In the genomic region with DNA sequence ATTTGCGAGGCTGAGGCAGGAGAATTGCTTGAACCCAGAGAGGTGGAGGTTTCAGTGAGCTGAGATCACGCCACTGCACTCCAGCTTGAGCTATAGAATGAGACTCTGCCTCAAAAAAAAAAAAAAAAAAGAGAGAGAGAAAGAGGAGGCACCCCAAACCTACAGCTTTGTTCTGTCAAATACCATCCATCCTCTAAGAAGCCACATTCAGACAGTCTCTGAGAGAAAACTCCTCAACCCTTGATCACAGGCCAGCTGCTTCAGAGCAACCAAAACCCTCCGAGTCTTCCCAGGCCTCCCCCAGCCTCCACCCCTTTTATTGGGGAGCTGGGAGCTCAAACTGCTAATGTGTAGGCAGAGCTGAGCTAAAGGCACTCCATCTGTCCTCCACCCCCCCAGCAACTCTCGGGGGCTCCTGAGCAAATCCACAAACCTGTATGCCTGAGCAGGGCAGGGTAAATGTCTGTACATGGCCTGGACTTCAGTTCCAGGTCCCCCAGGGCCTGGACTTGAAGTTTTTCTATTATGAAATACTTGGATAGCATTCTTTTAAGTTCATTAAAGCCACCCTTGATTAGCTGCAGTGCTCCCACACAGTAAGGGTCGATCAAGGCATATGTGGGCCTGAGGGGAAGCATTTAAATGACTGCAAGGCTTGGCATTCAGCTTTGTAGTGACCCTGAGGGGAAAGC, we compare ENCODE assay signal across 20 cellular contexts. TPM values are rescaled to one million over a fixed set of nuclear protein-coding genes. Genes with fewer than 3 reads are reported as not detected.
DNase-seq lines count a peak whose midpoint lies in the region; ATAC-seq and TF ChIP-seq lines count a peak whose summit lies in the region.
"Had no signal": no experiment of that assay in that cellular context is flagged by ENCODE, and none has a peak within 500 bp of the region (broad histone marks: within the 10 kb centered on the region; RNA-seq: fewer than 3 reads in every experiment).

No MANE protein-coding gene starts in this region.

- peak; percentile 46 for ATAC-seq in CD8-positive, alpha-beta T cell
- ATAC-seq in activated naive CD8-positive, alpha-beta T cell treated with anti-CD3 and anti-CD28 coated beads, Interleukin-2, amount 50 U/mL, for 24 hours, result no peak
- ATAC-seq in GM21381 (IDR thresholded peaks at IDR 0.05; ENCODE audit: unreplicated experiment), result no peak
- ATAC-seq: K562, lower lobe of right lung had no signal

- H3K36me3 ChIP-seq in CD8-positive, alpha-beta T cell (ENCODE audit: insufficient read depth, low read length), result peaks cover 11% of the 10 kb centered on the region
- H3K36me3 ChIP-seq: lower lobe of right lung had no signal

- POLR2A ChIA-PET in activated CD4-positive, alpha-beta memory T cell treated with anti-CD3 and anti-CD28 coated beads for 36 hours (lab: Charles Lee), result interaction anchor here (1.2 to 1.9 kb wide), 2 partner anchors 22 to 31 kb away, joined by 3 to 6 read pairs; a partner anchor contains a TSS
- POLR2A ChIA-PET in activated CD4-positive, alpha-beta memory T cell treated with anti-CD3 and anti-CD28 coated beads, Interleukin-2, amount 10 ng/mL, durations not matched to agents 7 days and 5 days (lab: Charles Lee), result interaction anchor here (0.9 to 11.0 kb wide), 4 partner anchors 9 to 49 kb away, joined by 3 to 196 read pairs (median 9); a partner anchor contains a TSS
- POLR2A ChIA-PET in CD8-positive, alpha-beta T cell (lab: Charles Lee), result interaction anchor here (0.8 to 3.5 kb wide), 5 partner anchors 8 to 26 kb away, joined by 3 to 12 read pairs (median 4); no protein-coding TSS in a partner anchor

- no peak overlapping the region for H3K4me3 ChIP-seq in CD8-positive, alpha-beta T cell (ENCODE audit: low read depth, low read length)
- H3K4me3 ChIP-seq: GM23338, K562, lower lobe of right lung had no signal

- peak overlapping the region; percentile 25 for H3K27ac Mint-ChIP-seq in activated CD4-positive, alpha-beta memory T cell treated with anti-CD3 and anti-CD28 coated beads for 36 hours
- H3K27ac Mint-ChIP-seq in activated CD4-positive, alpha-beta memory T cell treated with anti-CD3 and anti-CD28 coated beads, Interleukin-2, amount 10 ng/mL, durations not matched to agents 7 days and 5 days, result no peak overlapping the region
- H3K27ac Mint-ChIP-seq in CD8-positive, alpha-beta T cell, result peak overlapping the region; percentile 56
- peak overlapping the region; percentile 14 for H3K27ac Mint-ChIP-seq in activated naive CD8-positive, alpha-beta T cell treated with anti-CD3 and anti-CD28 coated beads, Interleukin-2, amount 50 U/mL, for 24 hours
- H3K27ac Mint-ChIP-seq in nephron, result peak overlapping the region in 2 of 3 experiments; percentile 74 to 77

- H3K27ac ChIP-seq in CD8-positive, alpha-beta T cell (ENCODE audit: low read depth, low read length), result no peak overlapping the region

- no peaks in the 10 kb centered on the region for H3K27me3 Mint-ChIP-seq in activated CD4-positive, alpha-beta memory T cell treated with anti-CD3 and anti-CD28 coated beads for 36 hours
- no peaks in the 10 kb centered on the region for H3K27me3 Mint-ChIP-seq in activated CD4-positive, alpha-beta memory T cell treated with anti-CD3 and anti-CD28 coated beads, Interleukin-2, amount 10 ng/mL, durations not matched to agents 7 days and 5 days
- no peaks in the 10 kb centered on the region for H3K27me3 Mint-ChIP-seq in CD8-positive, alpha-beta T cell (ENCODE audit: low read depth)
- no peaks in the 10 kb centered on the region for H3K27me3 Mint-ChIP-seq in activated naive CD8-positive, alpha-beta T cell treated with anti-CD3 and anti-CD28 coated beads, Interleukin-2, amount 50 U/mL, for 24 hours
- H3K27me3 Mint-ChIP-seq in nephron (ENCODE audit: low read depth), result no peaks in the 10 kb centered on the region

- peaks cover 88% of the 10 kb centered on the region for H3K4me1 ChIP-seq in CD8-positive, alpha-beta T cell (ENCODE audit: insufficient read depth, low read length)

- intact Hi-C loops in activated CD4-positive, alpha-beta memory T cell treated with anti-CD3 and anti-CD28 coated beads for 36 hours (cut with micrococcal nuclease), result no loop called here
- intact Hi-C loops in CD8-positive, alpha-beta T cell (cut with DNase I, micrococcal nuclease), result no loop called here

- CTCF ChIA-PET in activated CD4-positive, alpha-beta memory T cell treated with anti-CD3 and anti-CD28 coated beads for 36 hours (lab: Charles Lee), result interaction anchor here (1.2 to 2.3 kb wide), 5 partner anchors 8 to 201 kb away, joined by 3 to 9 read pairs (median 4); a partner anchor contains a TSS
- CTCF ChIA-PET in activated CD4-positive, alpha-beta memory T cell treated with anti-CD3 and anti-CD28 coated beads, Interleukin-2, amount 10 ng/mL, durations not matched to agents 7 days and 5 days (lab: Charles Lee), result interaction anchor here (0.7 to 1.6 kb wide), 4 partner anchors 10 to 182 kb away, joined by 3 to 6 read pairs (median 4); no protein-coding TSS in a partner anchor
- CTCF ChIA-PET in CD8-positive, alpha-beta T cell (lab: Charles Lee), result interaction anchor here (0.7 to 3.5 kb wide), 5 partner anchors 10 to 159 kb away, joined by 3 to 9 read pairs (median 4); no protein-coding TSS in a partner anchor

- H3K9me3 Mint-ChIP-seq in activated CD4-positive, alpha-beta memory T cell treated with anti-CD3 and anti-CD28 coated beads for 36 hours, result no peaks in the 10 kb centered on the region
- H3K9me3 Mint-ChIP-seq in activated CD4-positive, alpha-beta memory T cell treated with anti-CD3 and anti-CD28 coated beads, Interleukin-2, amount 10 ng/mL, durations not matched to agents 7 days and 5 days, result no peaks in the 10 kb centered on the region
- no peaks in the 10 kb centered on the region for H3K9me3 Mint-ChIP-seq in CD8-positive, alpha-beta T cell
- H3K9me3 Mint-ChIP-seq in activated naive CD8-positive, alpha-beta T cell treated with anti-CD3 and anti-CD28 coated beads, Interleukin-2, amount 50 U/mL, for 24 hours, result no peaks in the 10 kb centered on the region
- H3K9me3 Mint-ChIP-seq in nephron, result no peaks in the 10 kb centered on the region
- H3K9me3 Mint-ChIP-seq: GM23338 had no signal

- H3K4me3 Mint-ChIP-seq in activated CD4-positive, alpha-beta memory T cell treated with anti-CD3 and anti-CD28 coated beads for 36 hours, result no peak overlapping the region
- no peak overlapping the region for H3K4me3 Mint-ChIP-seq in activated CD4-positive, alpha-beta memory T cell treated with anti-CD3 and anti-CD28 coated beads, Interleukin-2, amount 10 ng/mL, durations not matched to agents 7 days and 5 days
- no peak overlapping the region for H3K4me3 Mint-ChIP-seq in CD8-positive, alpha-beta T cell
- no peak overlapping the region for H3K4me3 Mint-ChIP-seq in activated naive CD8-positive, alpha-beta T cell treated with anti-CD3 and anti-CD28 coated beads, Interleukin-2, amount 50 U/mL, for 24 hours
- peak overlapping the region in 1 of 3 experiments; percentile 20 for H3K4me3 Mint-ChIP-seq in nephron
- H3K4me3 Mint-ChIP-seq: GM23338 had no signal

- TF ChIP-seq CTCF in CD8-positive, alpha-beta T cell (IDR thresholded peaks at IDR 0.05), result no peak
- no peak for TF ChIP-seq CTCF in nephron (IDR thresholded peaks at IDR 0.05; ENCODE audit: unreplicated experiment in 3 of 3)

- no peak for DNase-seq in activated CD4-positive, alpha-beta memory T cell treated with anti-CD3 and anti-CD28 coated beads for 36 hours
- DNase-seq in activated CD4-positive, alpha-beta memory T cell treated with anti-CD3 and anti-CD28 coated beads, Interleukin-2, amount 10 ng/mL, durations not matched to agents 7 days and 5 days, result no peak
- no peak for DNase-seq in CD8-positive, alpha-beta T cell
- DNase-seq in activated naive CD8-positive, alpha-beta T cell treated with anti-CD3 and anti-CD28 coated beads, Interleukin-2, amount 50 U/mL, for 24 hours, result no peak
- DNase-seq in A172 (ENCODE audit: low spot score) (no peak), NCI-H2171 (lab: John Stamatoyannopoulos, UW) (no peak)
- DNase-seq: C1 segment of cervical spinal cord, GDM1, heart right ventricle, lower lobe of right lung, NCI-H1092 treated with DMSO at 0.1 percent for 48 hours, NCI-H2081 treated with DMSO at 0.1 percent for 48 hours, NCI-H510A, occipital lobe, retina, trophoblast cell had no signal

- peaks cover 7% of the 10 kb centered on the region for H3K36me3 Mint-ChIP-seq in activated CD4-positive, alpha-beta memory T cell treated with anti-CD3 and anti-CD28 coated beads for 36 hours
- peaks cover 55% of the 10 kb centered on the region for H3K36me3 Mint-ChIP-seq in activated CD4-positive, alpha-beta memory T cell treated with anti-CD3 and anti-CD28 coated beads, Interleukin-2, amount 10 ng/mL, durations not matched to agents 7 days and 5 days (ENCODE audit: low read depth)
- H3K36me3 Mint-ChIP-seq in CD8-positive, alpha-beta T cell, result peaks cover 65% of the 10 kb centered on the region
- H3K36me3 Mint-ChIP-seq in activated naive CD8-positive, alpha-beta T cell treated with anti-CD3 and anti-CD28 coated beads, Interleukin-2, amount 50 U/mL, for 24 hours (ENCODE audit: low read depth), result peaks cover 11% of the 10 kb centered on the region
- peaks cover 3% of the 10 kb centered on the region for H3K36me3 Mint-ChIP-seq in nephron (ENCODE audit: low read depth)

- no peaks in the 10 kb centered on the region for H3K27me3 ChIP-seq in CD8-positive, alpha-beta T cell (ENCODE audit: insufficient read depth, low read length)
- H3K27me3 ChIP-seq: heart right ventricle had no signal

- H3K4me1 Mint-ChIP-seq in activated CD4-positive, alpha-beta memory T cell treated with anti-CD3 and anti-CD28 coated beads for 36 hours (ENCODE audit: low read depth), result peaks cover 82% of the 10 kb centered on the region
- H3K4me1 Mint-ChIP-seq in activated CD4-positive, alpha-beta memory T cell treated with anti-CD3 and anti-CD28 coated beads, Interleukin-2, amount 10 ng/mL, durations not matched to agents 7 days and 5 days, result peaks cover 82% of the 10 kb centered on the region
- H3K4me1 Mint-ChIP-seq in CD8-positive, alpha-beta T cell (ENCODE audit: low read depth), result peaks cover 87% of the 10 kb centered on the region
- peaks cover 89% of the 10 kb centered on the region for H3K4me1 Mint-ChIP-seq in activated naive CD8-positive, alpha-beta T cell treated with anti-CD3 and anti-CD28 coated beads, Interleukin-2, amount 50 U/mL, for 24 hours
- peaks cover 58% of the 10 kb centered on the region for H3K4me1 Mint-ChIP-seq in nephron

- no peaks in the 10 kb centered on the region for H3K9me3 ChIP-seq in CD8-positive, alpha-beta T cell (ENCODE audit: low read length)
- H3K9me3 ChIP-seq: heart right ventricle, lower lobe of right lung had no signal

RNA-seq across cellular contexts. Expression of a gene that starts 7.0 kb away (rescaled TPM):
- 10 to 100 TPM; 20.9 to 21.6 TPM for total RNA-seq in activated CD4-positive, alpha-beta memory T cell treated with anti-CD3 and anti-CD28 coated beads for 36 hours
- 10 to 100 TPM; 61.0 to 62.0 TPM for total RNA-seq in activated CD4-positive, alpha-beta memory T cell treated with anti-CD3 and anti-CD28 coated beads, Interleukin-2, amount 10 ng/mL, durations not matched to agents 7 days and 5 days
- 10 to 100 TPM; 23.4 to 28.7 TPM for total RNA-seq in CD8-positive, alpha-beta T cell
- total RNA-seq in A172 (2014; rRNA removed; shearing (Covaris generic)), result 4.6 and 12.0 TPM in 2 replicates

RNA-seq across cellular contexts. Expression of a gene that starts 31.5 kb away (rescaled TPM):
- 10 to 100 TPM; 60.5 to 65.8 TPM for total RNA-seq in activated CD4-positive, alpha-beta memory T cell treated with anti-CD3 and anti-CD28 coated beads for 36 hours
- 10 to 100 TPM; 79.8 to 80.2 TPM for total RNA-seq in activated CD4-positive, alpha-beta memory T cell treated with anti-CD3 and anti-CD28 coated beads, Interleukin-2, amount 10 ng/mL, durations not matched to agents 7 days and 5 days
- total RNA-seq in CD8-positive, alpha-beta T cell, result 100 to 1,000 TPM; 170 to 189 TPM
- total RNA-seq in A172 (2014; rRNA removed; shearing (Covaris generic)), result 30.3 and 33.4 TPM in 2 replicates

RNA-seq across cellular contexts. Expression of a gene that starts 49.2 kb away (rescaled TPM):
- 10 to 100 TPM; 48.3 to 54.1 TPM for total RNA-seq in activated CD4-positive, alpha-beta memory T cell treated with anti-CD3 and anti-CD28 coated beads for 36 hours
- total RNA-seq in activated CD4-positive, alpha-beta memory T cell treated with anti-CD3 and anti-CD28 coated beads, Interleukin-2, amount 10 ng/mL, durations not matched to agents 7 days and 5 days, result 10 to 100 TPM; 50.4 TPM
- 10 to 100 TPM; 57.7 to 64.2 TPM for total RNA-seq in CD8-positive, alpha-beta T cell
- 101 and 112 TPM in 2 replicates for total RNA-seq in A172 (2014; rRNA removed; shearing (Covaris generic))
